ENCODE assay signal across 10 cellular contexts in genomic region chr22:46673677-46674236, GRCh38. TPM values are rescaled to one million over a fixed set of nuclear protein-coding genes. Genes with fewer than 3 reads are reported as not detected.
DNase-seq lines count a peak whose midpoint lies in the region; ATAC-seq and TF ChIP-seq lines count a peak whose summit lies in the region.
"Had no signal": no experiment of that assay in that cellular context is flagged by ENCODE, and none has a peak within 500 bp of the region (broad histone marks: within the 10 kb centered on the region; RNA-seq: fewer than 3 reads in every experiment).

No MANE protein-coding gene starts in this region.

- H3K27me3 ChIP-seq in H7 (ENCODE audit: control insufficient read depth, insufficient read depth, low read length) = no peaks in the 10 kb centered on the region
- no peaks in the 10 kb centered on the region for H3K27me3 ChIP-seq in right lobe of liver
- H3K27me3 ChIP-seq in adrenal gland = no peaks in the 10 kb centered on the region
- H3K27me3 ChIP-seq: tibial artery had no signal

- no peak overlapping the region for H3K4me3 Mint-ChIP-seq in WTC11
- H3K4me3 Mint-ChIP-seq in central memory CD8-positive, alpha-beta T cell = peak overlapping the region; percentile 83

- TF ChIP-seq POLR2A in right lobe of liver (IDR thresholded peaks at IDR 0.05) = no peak
- no peak for TF ChIP-seq POLR2A in adrenal gland (IDR thresholded peaks at IDR 0.05)

- H3K27ac Mint-ChIP-seq in WTC11 = peak overlapping the region; percentile 23; the same call in 1 of the 2 replicates
- H3K27ac Mint-ChIP-seq in central memory CD8-positive, alpha-beta T cell (ENCODE audit: low read depth) = peak overlapping the region; percentile 96

- whole genome bisulfite sequencing in right lobe of liver (ENCODE audit: insufficient coverage, low coverage, low lambda C conversion rate, missing lambda C conversion rate) = 90% methylated on average over 8 of the region's 32 CpGs
- WGBS in adrenal gland, 4 donors = 85 to 93% (median 87%) methylated on average over 27 to 32 of the region's 32 CpGs

- peaks cover 2% of the 10 kb centered on the region; the same call in 1 of the 2 replicates for H3K36me3 Mint-ChIP-seq in WTC11
- H3K36me3 Mint-ChIP-seq in central memory CD8-positive, alpha-beta T cell (ENCODE audit: insufficient read depth) = peaks cover 11% of the 10 kb centered on the region

- DNase-seq in H7 (peak; percentile 73), WTC11 (ENCODE audit: low spot score) (no peak), hepatic stellate cell (ENCODE audit: low spot score) (no peak), omental fat pad (ENCODE audit: low spot score) (no peak), right lobe of liver (no peak), adrenal gland (no peak)
- DNase-seq in central memory CD8-positive, alpha-beta T cell (ENCODE audit: low spot score in 2 of 2) = no peak
- peak; percentile 22 for DNase-seq in stimulated activated CD8-positive, alpha-beta memory T cell treated with anti-CD3 and anti-CD28 coated beads, Interleukin-12 subunit alpha, Interleukin-12 subunit beta, amount 100 ng/mL, for 4 hours (ENCODE audit: low read depth)
- DNase-seq: HCEC 1CT had no signal

- H3K4me3 ChIP-seq in H7 (ENCODE audit: insufficient read depth, low read depth, low read length) = no peak overlapping the region
- H3K4me3 ChIP-seq in right lobe of liver = no peak overlapping the region
- H3K4me3 ChIP-seq in adrenal gland = no peak overlapping the region
- H3K4me3 ChIP-seq: tibial artery had no signal

- TF ChIP-seq CTCF in WTC11 (IDR thresholded peaks at IDR 0.05) (no peak), omental fat pad (IDR thresholded peaks at IDR 0.05) (no peak), right lobe of liver (IDR thresholded peaks at IDR 0.05) (no peak), adrenal gland (IDR thresholded peaks at IDR 0.05) (no peak)

- no peaks in the 10 kb centered on the region for H3K9me3 Mint-ChIP-seq in WTC11
- no peaks in the 10 kb centered on the region for H3K9me3 Mint-ChIP-seq in central memory CD8-positive, alpha-beta T cell

- H3K36me3 ChIP-seq in H7 (replicated peaks; ENCODE audit: control insufficient read depth, insufficient read depth, low read length) (no peaks in the 10 kb centered on the region), right lobe of liver (peaks cover 0 to 21% (median 5%) of the 10 kb centered on the region in 4 donors), adrenal gland (replicated peaks in 1 of 2) (peaks cover 0 to 63% of the 10 kb centered on the region in 2 donors)

- H3K9me3 ChIP-seq in right lobe of liver = no peaks in the 10 kb centered on the region
- no peaks in the 10 kb centered on the region for H3K9me3 ChIP-seq in adrenal gland (replicated peaks in 1 of 3)
- H3K9me3 ChIP-seq: tibial artery had no signal

- CTCF ChIA-PET in WTC11 (lab: Charles Lee) = interaction anchor here (4.9 kb wide), 1 partner anchor 110 kb away, joined by 24 read pairs; no protein-coding TSS in a partner anchor

- no peaks in the 10 kb centered on the region for H3K27me3 Mint-ChIP-seq in WTC11 (ENCODE audit: low read depth)
- H3K27me3 Mint-ChIP-seq in central memory CD8-positive, alpha-beta T cell = no peaks in the 10 kb centered on the region

- ATAC-seq in WTC11 (no peak), omental fat pad (ENCODE audit: low FRiP score) (no peak), right lobe of liver (no peak)
- no peak for ATAC-seq in central memory CD8-positive, alpha-beta T cell (replicated peaks; ENCODE audit: extremely low read depth, poor library complexity, severe bottlenecking)

- no peaks in the 10 kb centered on the region for H3K4me1 Mint-ChIP-seq in WTC11
- H3K4me1 Mint-ChIP-seq in central memory CD8-positive, alpha-beta T cell = peaks cover 10% of the 10 kb centered on the region

- H3K27ac ChIP-seq in right lobe of liver (no peak overlapping the region), adrenal gland (no peak overlapping the region)
- H3K27ac ChIP-seq: tibial artery had no signal

- POLR2A ChIA-PET in WTC11 (lab: Charles Lee) = no interaction called here

- H3K4me1 ChIP-seq in right lobe of liver (peaks cover 0 to 5% (median 0%) of the 10 kb centered on the region in 4 donors), adrenal gland (replicated peaks in 1 of 2) (no peaks in the 10 kb centered on the region)

- intact Hi-C loops in right lobe of liver (cut with DNase I) (no loop called here), adrenal gland (cut with DNase I) (no loop called here)

TF ChIP-seq in WTC11, 78 proteins besides CTCF, POLR2A, EP300 and RAD21 (continues in another document):
- no peak for TF ChIP-seq RELA (CRISPR knock-in tag; IDR thresholded peaks at IDR 0.05; ENCODE audit: borderline replicate concordance)
- TF ChIP-seq RORB (CRISPR knock-in tag; IDR thresholded peaks at IDR 0.05) = no peak
- no peak for TF ChIP-seq ZNF532 (CRISPR knock-in tag; IDR thresholded peaks at IDR 0.05; ENCODE audit: borderline replicate concordance)
- no peak for TF ChIP-seq KAT7 (CRISPR knock-in tag; IDR thresholded peaks at IDR 0.05; ENCODE audit: borderline replicate concordance)
- TF ChIP-seq ZNF416 (CRISPR knock-in tag; IDR thresholded peaks at IDR 0.05) = no peak
- TF ChIP-seq, protein P1, sequence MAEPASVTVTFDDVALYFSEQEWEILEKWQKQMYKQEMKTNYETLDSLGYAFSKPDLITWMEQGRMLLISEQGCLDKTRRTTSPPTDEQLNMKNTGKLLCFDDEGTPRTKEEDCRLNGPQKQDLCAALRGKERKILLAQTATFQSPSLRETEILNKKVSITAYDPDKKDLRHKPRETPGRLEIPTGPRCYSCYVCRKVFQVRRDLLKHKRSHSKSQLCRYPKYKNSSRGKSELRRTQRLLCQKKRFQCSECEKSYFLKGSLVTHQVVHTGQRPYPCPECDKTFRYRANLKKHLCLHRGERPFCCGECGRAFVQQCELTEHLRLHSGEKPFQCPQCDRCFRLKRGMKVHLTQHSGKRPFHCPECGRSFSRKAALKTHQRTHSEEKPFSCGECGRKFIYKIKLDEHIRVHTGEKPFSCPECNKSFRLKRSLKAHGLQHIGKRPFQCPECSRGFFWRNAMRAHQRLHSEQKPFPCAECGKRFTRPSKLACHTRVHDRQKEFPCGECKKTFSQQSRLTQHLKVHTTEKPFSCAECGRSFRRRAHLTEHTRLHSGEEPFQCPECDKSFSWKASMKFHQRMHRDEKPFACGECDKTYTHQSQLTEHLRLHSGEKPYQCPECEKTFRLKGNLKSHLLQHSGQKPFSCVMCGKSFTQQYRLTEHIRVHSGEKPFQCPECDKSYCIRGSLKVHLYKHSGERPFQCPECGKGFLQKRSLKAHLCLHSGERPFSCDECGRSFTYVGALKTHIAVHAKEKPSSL (CRISPR knock-in tag; conservative IDR thresholded peaks at IDR 0.05) = no peak
- no peak for TF ChIP-seq FOXJ3 (CRISPR knock-in tag; IDR thresholded peaks at IDR 0.05; ENCODE audit: borderline replicate concordance)
- TF ChIP-seq TP53 (CRISPR knock-in tag; IDR thresholded peaks at IDR 0.05) = no peak
- no peak for TF ChIP-seq IRF1 (CRISPR knock-in tag; IDR thresholded peaks at IDR 0.05)
- TF ChIP-seq NFYB (CRISPR knock-in tag; conservative IDR thresholded peaks at IDR 0.05; ENCODE audit: low read depth) = no peak
- no peak for TF ChIP-seq NFE2L1 (CRISPR knock-in tag; IDR thresholded peaks at IDR 0.05)

RNA-seq across cellular contexts. Expression of gene GRAMD4, which starts 53.6 kb away (rescaled TPM):
- total RNA-seq in H7 (2014; rRNA removed; shearing (Covaris generic)) = 17.1 and 18.9 TPM in 2 replicates
- total RNA-seq in WTC11 (2021) (32.8 to 41.0 TPM (median 33.1 TPM) in 3 replicates), omental fat pad (10 to 100 TPM; 19.1 to 25.4 (median 19.5) TPM), right lobe of liver (10 to 100 TPM; 29.7 to 72.0 (median 34.8) TPM), adrenal gland (100 to 1,000 TPM in 3 of 8 donors, 10 to 100 TPM in 5; 38.8 to 241 (median 80.6) TPM)
- 10 to 100 TPM; 18.4 to 93.7 (median 39.0) TPM for polyA plus RNA-seq in adrenal gland

Comparison
In these comparisons a context has a peak if more than half of its experiments do, and no peak if none do; other contexts are left out.
1. DNase-seq: peak in H7 (single experiment) and stimulated activated CD8-positive, alpha-beta memory T cell treated with anti-CD3 and anti-CD28 coated beads, Interleukin-12 subunit alpha, Interleukin-12 subunit beta, amount 100 ng/mL, for 4 hours (single experiment); none in WTC11 (single experiment), central memory CD8-positive, alpha-beta T cell (0 of 2), hepatic stellate cell (single experiment), omental fat pad (single experiment), right lobe of liver (0 of 3) and adrenal gland (0 of 7).